In genomic region chr3:72043212-72044133, GRCh38 we compare ENCODE assay signal across 1 cellular context.
TF ChIP-seq lines count a peak whose summit lies in the region.

No MANE protein-coding gene starts in this region.

TF ChIP-seq in GM12878, 131 proteins besides CTCF, POLR2A, EP300 and RAD21 (continued from another document):
- no peak for TF ChIP-seq CEBPZ (IDR thresholded peaks at IDR 0.05; ENCODE audit: low read depth, low read length)
